In genomic region chr1:26863677-26864060, GRCh38 we compare ENCODE assay signal across 9 cellular contexts. TPM values are rescaled to one million over a fixed set of nuclear protein-coding genes. Genes with fewer than 3 reads are reported as not detected.
DNase-seq lines count a peak whose midpoint lies in the region; ATAC-seq and TF ChIP-seq lines count a peak whose summit lies in the region.
"Had no signal": no experiment of that assay in that cellular context is flagged by ENCODE, and none has a peak within 500 bp of the region (broad histone marks: within the 10 kb centered on the region; RNA-seq: fewer than 3 reads in every experiment).

No MANE protein-coding gene starts in this region.

- ATAC-seq in stimulated activated memory B cell treated with anti-CD40 and anti-IgM and Interleukin-4, amounts not matched to agents 10 μg/mL and 1 μg/mL and 100 μg/mL, for 72 hours = no peak
- no peak for ATAC-seq in HG03432 (IDR thresholded peaks at IDR 0.05; ENCODE audit: unreplicated experiment)

- peaks cover 2 to 6% (median 5%) of the 10 kb centered on the region in 3 donors for H3K27me3 Mint-ChIP-seq in immature natural killer cell (ENCODE audit: low read depth in 3 of 3)
- no peaks in the 10 kb centered on the region for H3K27me3 Mint-ChIP-seq in stimulated activated memory B cell treated with anti-CD40 and anti-IgM and Interleukin-4, amounts not matched to agents 10 μg/mL and 1 μg/mL and 100 μg/mL, for 72 hours

- no peaks in the 10 kb centered on the region for H3K9me3 Mint-ChIP-seq in immature natural killer cell
- no peaks in the 10 kb centered on the region for H3K9me3 Mint-ChIP-seq in stimulated activated memory B cell treated with anti-CD40 and anti-IgM and Interleukin-4, amounts not matched to agents 10 μg/mL and 1 μg/mL and 100 μg/mL, for 72 hours

- H3K79me2 ChIP-seq in SU-DHL-6 (ENCODE audit: insufficient read depth, low read length) = no peaks in the 10 kb centered on the region

- no peaks in the 10 kb centered on the region for H3K9me2 ChIP-seq in SU-DHL-6 (replicated peaks; ENCODE audit: insufficient read depth, low read length)

- DNase-seq in DMS79 treated with DMSO at 0.1 percent for 48 hours (lab: John Stamatoyannopoulos, UW) = peak; percentile 43
- no peak for DNase-seq in DMS79 (lab: John Stamatoyannopoulos, UW)
- no peak for DNase-seq in immature natural killer cell
- DNase-seq in NCI-H1417 treated with DMSO at 0.1 percent for 48 hours (lab: John Stamatoyannopoulos, UW) = no peak
- no peak for DNase-seq in stimulated activated CD4-positive, alpha-beta T cell treated with anti-CD3 and anti-CD28 coated beads, Interleukin-1b, Interleukin-23, amount 100 ng/mL, for 48 hours
- DNase-seq: NCI-H524 treated with DMSO at 0.1 percent for 48 hours had no signal

- no peaks in the 10 kb centered on the region for H4K20me1 ChIP-seq in SU-DHL-6 (ENCODE audit: low read depth, low read length)

- peak overlapping the region; percentile 99; the same call in 1 of the 2 replicates for H3K27ac ChIP-seq in SU-DHL-6 (ENCODE audit: low read depth, low read length)

- peaks cover 21% of the 10 kb centered on the region for H3F3A ChIP-seq in SU-DHL-6 (ENCODE audit: insufficient read depth)

- H3K36me3 Mint-ChIP-seq in immature natural killer cell = no peaks in the 10 kb centered on the region
- H3K36me3 Mint-ChIP-seq in stimulated activated memory B cell treated with anti-CD40 and anti-IgM and Interleukin-4, amounts not matched to agents 10 μg/mL and 1 μg/mL and 100 μg/mL, for 72 hours = no peaks in the 10 kb centered on the region

- peaks cover 14 to 21% of the 10 kb centered on the region in 2 donors for H3K4me1 Mint-ChIP-seq in immature natural killer cell
- H3K4me1 Mint-ChIP-seq in stimulated activated memory B cell treated with anti-CD40 and anti-IgM and Interleukin-4, amounts not matched to agents 10 μg/mL and 1 μg/mL and 100 μg/mL, for 72 hours = peaks cover 33% of the 10 kb centered on the region

- H3K4me2 ChIP-seq in SU-DHL-6 (ENCODE audit: low read depth, low read length, poor library complexity, severe bottlenecking) = peak overlapping the region; percentile 99

- H3K4me3 ChIP-seq in SU-DHL-6 (ENCODE audit: insufficient read depth, low read length, poor library complexity, severe bottlenecking) = peak overlapping the region; percentile 75

- H3K4me3 Mint-ChIP-seq in immature natural killer cell = peak overlapping the region; percentile 17 to 99 (median 49)
- H3K4me3 Mint-ChIP-seq in stimulated activated memory B cell treated with anti-CD40 and anti-IgM and Interleukin-4, amounts not matched to agents 10 μg/mL and 1 μg/mL and 100 μg/mL, for 72 hours = peak overlapping the region; percentile 92

- H3K27ac Mint-ChIP-seq in immature natural killer cell = peak overlapping the region in 1 of 6 donors; percentile 45
- peak overlapping the region; percentile 91 for H3K27ac Mint-ChIP-seq in stimulated activated memory B cell treated with anti-CD40 and anti-IgM and Interleukin-4, amounts not matched to agents 10 μg/mL and 1 μg/mL and 100 μg/mL, for 72 hours

- no peaks in the 10 kb centered on the region for H3K27me3 ChIP-seq in SU-DHL-6 (ENCODE audit: low read length)

- no peak overlapping the region for H2AFZ ChIP-seq in SU-DHL-6 (ENCODE audit: low read depth, low read length, severe bottlenecking)

- H3K36me3 ChIP-seq in SU-DHL-6 (ENCODE audit: low read length) = no peaks in the 10 kb centered on the region

- TF ChIP-seq CTCF in SU-DHL-6 (IDR thresholded peaks at IDR 0.05; ENCODE audit: insufficient read depth, low read length, poor library complexity, severe bottlenecking) = no peak

- H3K9me3 ChIP-seq in SU-DHL-6 (ENCODE audit: insufficient read depth, low read length) = no peaks in the 10 kb centered on the region

- peak overlapping the region; percentile 99 for H3K9ac ChIP-seq in SU-DHL-6 (ENCODE audit: low read length)

RNA-seq across cellular contexts. Expression of gene SFN, which starts 0.7 kb away (rescaled TPM):
- not detected for polyA plus RNA-seq in immature natural killer cell

RNA-seq across cellular contexts. Expression of gene GPN2, which starts 26.4 kb away (rescaled TPM):
- polyA plus RNA-seq in immature natural killer cell = 10 to 100 TPM in 2 of 3 donors, 1 to 10 TPM in 1; 8.3 to 22.1 (median 10.0) TPM

RNA-seq across cellular contexts. Expression of gene GPATCH3, which starts 36.6 kb away (rescaled TPM):
- polyA plus RNA-seq in immature natural killer cell = 10 to 100 TPM; 10.4 to 17.3 (median 15.1) TPM

RNA-seq across cellular contexts. Expression of gene ZDHHC18, which starts 37.2 kb away (rescaled TPM):
- 1 to 10 TPM; 7.3 to 8.8 (median 7.8) TPM for polyA plus RNA-seq in immature natural killer cell

RNA-seq across cellular contexts. Expression of gene NR0B2, which starts 50.1 kb away (rescaled TPM):
- not detected for polyA plus RNA-seq in immature natural killer cell
